3 cellular contexts compared by ENCODE assay signal in genomic region chr3:27483117-27484001, GRCh38.
TF ChIP-seq lines count a peak whose summit lies in the region.

No MANE protein-coding gene starts in this region.

TF ChIP-seq in HEK293, 187 proteins besides CTCF, POLR2A, EP300 and RAD21 (continued from another document and continues in another):
- TF ChIP-seq, protein P1, sequence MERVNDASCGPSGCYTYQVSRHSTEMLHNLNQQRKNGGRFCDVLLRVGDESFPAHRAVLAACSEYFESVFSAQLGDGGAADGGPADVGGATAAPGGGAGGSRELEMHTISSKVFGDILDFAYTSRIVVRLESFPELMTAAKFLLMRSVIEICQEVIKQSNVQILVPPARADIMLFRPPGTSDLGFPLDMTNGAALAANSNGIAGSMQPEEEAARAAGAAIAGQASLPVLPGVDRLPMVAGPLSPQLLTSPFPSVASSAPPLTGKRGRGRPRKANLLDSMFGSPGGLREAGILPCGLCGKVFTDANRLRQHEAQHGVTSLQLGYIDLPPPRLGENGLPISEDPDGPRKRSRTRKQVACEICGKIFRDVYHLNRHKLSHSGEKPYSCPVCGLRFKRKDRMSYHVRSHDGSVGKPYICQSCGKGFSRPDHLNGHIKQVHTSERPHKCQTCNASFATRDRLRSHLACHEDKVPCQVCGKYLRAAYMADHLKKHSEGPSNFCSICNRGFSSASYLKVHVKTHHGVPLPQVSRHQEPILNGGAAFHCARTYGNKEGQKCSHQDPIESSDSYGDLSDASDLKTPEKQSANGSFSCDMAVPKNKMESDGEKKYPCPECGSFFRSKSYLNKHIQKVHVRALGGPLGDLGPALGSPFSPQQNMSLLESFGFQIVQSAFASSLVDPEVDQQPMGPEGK (tag by site-specific recombination; IDR thresholded peaks at IDR 0.05) = 0 out of 2 replicates have a peak, but pooled peaks have one; percentile 21
- TF ChIP-seq ZNF707 (tag by site-specific recombination; IDR thresholded peaks at IDR 0.05) (no peak), ZNF768 (tag by site-specific recombination; IDR thresholded peaks at IDR 0.05) (no peak), ZNF132 (tag by site-specific recombination; IDR thresholded peaks at IDR 0.05; ENCODE audit: borderline replicate concordance) (no peak), ZSCAN30 (tag by site-specific recombination; IDR thresholded peaks at IDR 0.05) (no peak), ZNF394 (tag by site-specific recombination; IDR thresholded peaks at IDR 0.05; ENCODE audit: borderline replicate concordance) (0 out of 2 replicates have a peak, but pooled peaks have one; percentile 29), SP3 (tag by site-specific recombination; IDR thresholded peaks at IDR 0.05) (0 out of 2 replicates have a peak, but pooled peaks have one; percentile 11), SP2 (tag by site-specific recombination; IDR thresholded peaks at IDR 0.05) (peak; percentile 85)
- TF ChIP-seq, protein P2, sequence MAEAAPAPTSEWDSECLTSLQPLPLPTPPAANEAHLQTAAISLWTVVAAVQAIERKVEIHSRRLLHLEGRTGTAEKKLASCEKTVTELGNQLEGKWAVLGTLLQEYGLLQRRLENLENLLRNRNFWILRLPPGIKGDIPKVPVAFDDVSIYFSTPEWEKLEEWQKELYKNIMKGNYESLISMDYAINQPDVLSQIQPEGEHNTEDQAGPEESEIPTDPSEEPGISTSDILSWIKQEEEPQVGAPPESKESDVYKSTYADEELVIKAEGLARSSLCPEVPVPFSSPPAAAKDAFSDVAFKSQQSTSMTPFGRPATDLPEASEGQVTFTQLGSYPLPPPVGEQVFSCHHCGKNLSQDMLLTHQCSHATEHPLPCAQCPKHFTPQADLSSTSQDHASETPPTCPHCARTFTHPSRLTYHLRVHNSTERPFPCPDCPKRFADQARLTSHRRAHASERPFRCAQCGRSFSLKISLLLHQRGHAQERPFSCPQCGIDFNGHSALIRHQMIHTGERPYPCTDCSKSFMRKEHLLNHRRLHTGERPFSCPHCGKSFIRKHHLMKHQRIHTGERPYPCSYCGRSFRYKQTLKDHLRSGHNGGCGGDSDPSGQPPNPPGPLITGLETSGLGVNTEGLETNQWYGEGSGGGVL (tag by site-specific recombination; IDR thresholded peaks at IDR 0.05) = peak; percentile 31; the same call in 1 of the 2 replicates
- TF ChIP-seq, protein P3, sequence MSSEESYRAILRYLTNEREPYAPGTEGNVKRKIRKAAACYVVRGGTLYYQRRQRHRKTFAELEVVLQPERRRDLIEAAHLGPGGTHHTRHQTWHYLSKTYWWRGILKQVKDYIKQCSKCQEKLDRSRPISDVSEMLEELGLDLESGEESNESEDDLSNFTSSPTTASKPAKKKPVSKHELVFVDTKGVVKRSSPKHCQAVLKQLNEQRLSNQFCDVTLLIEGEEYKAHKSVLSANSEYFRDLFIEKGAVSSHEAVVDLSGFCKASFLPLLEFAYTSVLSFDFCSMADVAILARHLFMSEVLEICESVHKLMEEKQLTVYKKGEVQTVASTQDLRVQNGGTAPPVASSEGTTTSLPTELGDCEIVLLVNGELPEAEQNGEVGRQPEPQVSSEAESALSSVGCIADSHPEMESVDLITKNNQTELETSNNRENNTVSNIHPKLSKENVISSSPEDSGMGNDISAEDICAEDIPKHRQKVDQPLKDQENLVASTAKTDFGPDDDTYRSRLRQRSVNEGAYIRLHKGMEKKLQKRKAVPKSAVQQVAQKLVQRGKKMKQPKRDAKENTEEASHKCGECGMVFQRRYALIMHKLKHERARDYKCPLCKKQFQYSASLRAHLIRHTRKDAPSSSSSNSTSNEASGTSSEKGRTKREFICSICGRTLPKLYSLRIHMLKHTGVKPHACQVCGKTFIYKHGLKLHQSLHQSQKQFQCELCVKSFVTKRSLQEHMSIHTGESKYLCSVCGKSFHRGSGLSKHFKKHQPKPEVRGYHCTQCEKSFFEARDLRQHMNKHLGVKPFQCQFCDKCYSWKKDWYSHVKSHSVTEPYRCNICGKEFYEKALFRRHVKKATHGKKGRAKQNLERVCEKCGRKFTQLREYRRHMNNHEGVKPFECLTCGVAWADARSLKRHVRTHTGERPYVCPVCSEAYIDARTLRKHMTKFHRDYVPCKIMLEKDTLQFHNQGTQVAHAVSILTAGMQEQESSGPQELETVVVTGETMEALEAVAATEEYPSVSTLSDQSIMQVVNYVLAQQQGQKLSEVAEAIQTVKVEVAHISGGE (tag by site-specific recombination; conservative IDR thresholded peaks at IDR 0.05; ENCODE audit: low read depth) = 0 out of 2 replicates have a peak, but pooled peaks have one; percentile 13

TF ChIP-seq in WTC11, 78 proteins besides CTCF, POLR2A, EP300 and RAD21 (continued from another document):
- TF ChIP-seq ZNF281 (CRISPR knock-in tag; IDR thresholded peaks at IDR 0.05) (0 out of 2 replicates have a peak, but pooled peaks have one; percentile 16), MXD4 (CRISPR knock-in tag; IDR thresholded peaks at IDR 0.05; ENCODE audit: borderline replicate concordance) (no peak), JAZF1 (CRISPR knock-in tag; IDR thresholded peaks at IDR 0.05) (no peak), MAX (CRISPR knock-in tag; IDR thresholded peaks at IDR 0.05) (peak; percentile 49; the same call in 1 of the 2 replicates), MYBL2 (CRISPR knock-in tag; IDR thresholded peaks at IDR 0.05) (0 out of 2 replicates have a peak, but pooled peaks have one; percentile 18)

TF ChIP-seq in HepG2, 621 proteins besides CTCF, POLR2A, EP300 and RAD21 (continued from another document and continues in another):
- TF ChIP-seq NFIB (CRISPR knock-in tag; IDR thresholded peaks at IDR 0.05; ENCODE audit: borderline replicate concordance) (no peak), NRL (CRISPR knock-in tag; IDR thresholded peaks at IDR 0.05; ENCODE audit: borderline replicate concordance) (no peak), ISL2 (CRISPR knock-in tag; IDR thresholded peaks at IDR 0.05) (no peak), ZNF678 (CRISPR knock-in tag; IDR thresholded peaks at IDR 0.05) (no peak), HOMEZ (CRISPR knock-in tag; IDR thresholded peaks at IDR 0.05; ENCODE audit: low read depth) (no peak), BCL3 (CRISPR knock-in tag; IDR thresholded peaks at IDR 0.05) (no peak; the same call in 1 of the 2 replicates), MED13 (CRISPR knock-in tag; IDR thresholded peaks at IDR 0.05) (peak; percentile 10; the same call in 1 of the 2 replicates), ZNF292 (CRISPR knock-in tag; IDR thresholded peaks at IDR 0.05; ENCODE audit: borderline replicate concordance, low read depth) (no peak), ZBTB3 (CRISPR knock-in tag; IDR thresholded peaks at IDR 0.05; ENCODE audit: borderline replicate concordance, low read depth) (no peak), HMGXB4 (CRISPR knock-in tag; IDR thresholded peaks at IDR 0.05; ENCODE audit: borderline replicate concordance in 1 of 2, low read depth in 1 of 2) (peak in 1 of 2 experiments; percentile 46; a peak in 1 of 4 replicates), NCOA5 (CRISPR knock-in tag; IDR thresholded peaks at IDR 0.05) (no peak), EED (CRISPR knock-in tag; IDR thresholded peaks at IDR 0.05) (no peak), MEIS2 (CRISPR knock-in tag; IDR thresholded peaks at IDR 0.05) (no peak), SAP130 (CRISPR knock-in tag; IDR thresholded peaks at IDR 0.05; ENCODE audit: low read depth) (peak; percentile 62), HOXA9 (CRISPR knock-in tag; IDR thresholded peaks at IDR 0.05; ENCODE audit: borderline replicate concordance) (no peak; the same call in 1 of the 2 replicates), NR2F6 (IDR thresholded peaks at IDR 0.05) (no peak), NR2F6 (CRISPR knock-in tag; IDR thresholded peaks at IDR 0.05) (no peak), ZC3H4 (CRISPR knock-in tag; IDR thresholded peaks at IDR 0.05; ENCODE audit: borderline replicate concordance) (no peak), ZNF782 (CRISPR knock-in tag; IDR thresholded peaks at IDR 0.05; ENCODE audit: borderline replicate concordance) (no peak), ZNF737 (CRISPR knock-in tag; IDR thresholded peaks at IDR 0.05; ENCODE audit: borderline replicate concordance) (no peak), ZKSCAN1 (IDR thresholded peaks at IDR 0.05; ENCODE audit: low read length) (no peak), PAX8 (CRISPR knock-in tag; IDR thresholded peaks at IDR 0.05; ENCODE audit: borderline replicate concordance) (no peak), MATR3 (CRISPR knock-in tag; IDR thresholded peaks at IDR 0.05) (no peak), MYC (CRISPR knock-in tag; IDR thresholded peaks at IDR 0.05; ENCODE audit: borderline replicate concordance) (peak; percentile 82), ZNF263 (CRISPR knock-in tag; IDR thresholded peaks at IDR 0.05) (peak; percentile 55)
- TF ChIP-seq, protein P4, sequence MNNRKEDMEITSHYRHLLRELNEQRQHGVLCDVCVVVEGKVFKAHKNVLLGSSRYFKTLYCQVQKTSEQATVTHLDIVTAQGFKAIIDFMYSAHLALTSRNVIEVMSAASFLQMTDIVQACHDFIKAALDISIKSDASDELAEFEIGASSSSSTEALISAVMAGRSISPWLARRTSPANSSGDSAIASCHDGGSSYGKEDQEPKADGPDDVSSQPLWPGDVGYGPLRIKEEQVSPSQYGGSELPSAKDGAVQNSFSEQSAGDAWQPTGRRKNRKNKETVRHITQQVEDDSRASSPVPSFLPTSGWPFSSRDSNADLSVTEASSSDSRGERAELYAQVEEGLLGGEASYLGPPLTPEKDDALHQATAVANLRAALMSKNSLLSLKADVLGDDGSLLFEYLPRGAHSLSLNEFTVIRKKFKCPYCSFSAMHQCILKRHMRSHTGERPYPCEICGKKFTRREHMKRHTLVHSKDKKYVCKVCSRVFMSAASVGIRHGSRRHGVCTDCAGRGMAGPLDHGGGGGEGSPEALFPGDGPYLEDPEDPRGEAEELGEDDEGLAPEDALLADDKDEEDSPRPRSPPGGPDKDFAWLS (CRISPR knock-in tag; IDR thresholded peaks at IDR 0.05; ENCODE audit: borderline replicate concordance) = no peak
- TF ChIP-seq, protein P5, sequence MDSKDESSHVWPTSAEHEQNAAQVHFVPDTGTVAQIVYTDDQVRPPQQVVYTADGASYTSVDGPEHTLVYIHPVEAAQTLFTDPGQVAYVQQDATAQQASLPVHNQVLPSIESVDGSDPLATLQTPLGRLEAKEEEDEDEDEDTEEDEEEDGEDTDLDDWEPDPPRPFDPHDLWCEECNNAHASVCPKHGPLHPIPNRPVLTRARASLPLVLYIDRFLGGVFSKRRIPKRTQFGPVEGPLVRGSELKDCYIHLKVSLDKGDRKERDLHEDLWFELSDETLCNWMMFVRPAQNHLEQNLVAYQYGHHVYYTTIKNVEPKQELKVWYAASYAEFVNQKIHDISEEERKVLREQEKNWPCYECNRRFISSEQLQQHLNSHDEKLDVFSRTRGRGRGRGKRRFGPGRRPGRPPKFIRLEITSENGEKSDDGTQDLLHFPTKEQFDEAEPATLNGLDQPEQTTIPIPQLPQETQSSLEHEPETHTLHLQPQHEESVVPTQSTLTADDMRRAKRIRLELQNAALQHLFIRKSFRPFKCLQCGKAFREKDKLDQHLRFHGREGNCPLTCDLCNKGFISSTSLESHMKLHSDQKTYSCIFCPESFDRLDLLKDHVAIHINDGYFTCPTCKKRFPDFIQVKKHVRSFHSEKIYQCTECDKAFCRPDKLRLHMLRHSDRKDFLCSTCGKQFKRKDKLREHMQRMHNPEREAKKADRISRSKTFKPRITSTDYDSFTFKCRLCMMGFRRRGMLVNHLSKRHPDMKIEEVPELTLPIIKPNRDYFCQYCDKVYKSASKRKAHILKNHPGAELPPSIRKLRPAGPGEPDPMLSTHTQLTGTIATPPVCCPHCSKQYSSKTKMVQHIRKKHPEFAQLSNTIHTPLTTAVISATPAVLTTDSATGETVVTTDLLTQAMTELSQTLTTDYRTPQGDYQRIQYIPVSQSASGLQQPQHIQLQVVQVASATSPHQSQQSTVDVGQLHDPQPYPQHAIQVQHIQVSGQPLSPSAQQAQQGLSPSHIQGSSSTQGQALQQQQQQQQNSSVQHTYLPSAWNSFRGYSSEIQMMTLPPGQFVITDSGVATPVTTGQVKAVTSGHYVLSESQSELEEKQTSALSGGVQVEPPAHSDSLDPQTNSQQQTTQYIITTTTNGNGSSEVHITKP (CRISPR knock-in tag; IDR thresholded peaks at IDR 0.05; ENCODE audit: low read depth) = no peak
- TF ChIP-seq, protein P6, sequence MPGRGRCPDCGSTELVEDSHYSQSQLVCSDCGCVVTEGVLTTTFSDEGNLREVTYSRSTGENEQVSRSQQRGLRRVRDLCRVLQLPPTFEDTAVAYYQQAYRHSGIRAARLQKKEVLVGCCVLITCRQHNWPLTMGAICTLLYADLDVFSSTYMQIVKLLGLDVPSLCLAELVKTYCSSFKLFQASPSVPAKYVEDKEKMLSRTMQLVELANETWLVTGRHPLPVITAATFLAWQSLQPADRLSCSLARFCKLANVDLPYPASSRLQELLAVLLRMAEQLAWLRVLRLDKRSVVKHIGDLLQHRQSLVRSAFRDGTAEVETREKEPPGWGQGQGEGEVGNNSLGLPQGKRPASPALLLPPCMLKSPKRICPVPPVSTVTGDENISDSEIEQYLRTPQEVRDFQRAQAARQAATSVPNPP (CRISPR knock-in tag; IDR thresholded peaks at IDR 0.05) = 0 out of 2 replicates have a peak, but pooled peaks have one; percentile 32
